ENCODE assay signal across 22 cellular contexts in genomic region chr11:125326126-125326525, GRCh38.
"Had no signal": no experiment of that assay in that cellular context is flagged by ENCODE, and none has a peak within 500 bp of the region (broad histone marks: within the 10 kb centered on the region; RNA-seq: fewer than 3 reads in every experiment).

No MANE protein-coding gene starts in this region.

- DNase-seq: dermis blood vessel endothelial cell; dorsolateral prefrontal cortex; effector CD4-positive, alpha-beta T cell; effector memory CD4-positive, alpha-beta T cell; erythroblast; esophagus squamous epithelium; foreskin fibroblast; foreskin melanocyte; gastrocnemius medialis; heart left ventricle; hypothalamus; immature natural killer cell; islet precursor cell; kidney; kidney glomerular epithelial cell; left lung; left ventricle myocardium superior; lower lobe of right lung; mesenchymal stem cell; midbrain; naive thymus-derived CD4-positive, alpha-beta T cell had no signal

- ATAC-seq: esophagus mucosa; gastrocnemius medialis; heart left ventricle; left lung; left ventricle myocardium superior; lower lobe of right lung; naive thymus-derived CD4-positive, alpha-beta T cell had no signal
